ENCODE assay signal across 23 cellular contexts in genomic region chr1:226781937-226782609, GRCh38.
"Had no signal": no experiment of that assay in that cellular context is flagged by ENCODE, and none has a peak within 500 bp of the region (broad histone marks: within the 10 kb centered on the region; RNA-seq: fewer than 3 reads in every experiment).

No MANE protein-coding gene starts in this region.

- H3K4me3 ChIP-seq: left lung, lower lobe of right lung, ovary, thoracic aorta, vagina had no signal

- DNase-seq: activated CD4-positive, alpha-beta T cell treated with anti-CD3 and anti-CD28 coated beads for 48 hours; activated CD4-positive, alpha-beta T cell treated with anti-CD3 and anti-CD28 coated beads, Interleukin-2, amount 50 U/mL, for 48 hours; activated CD8-positive, alpha-beta memory T cell treated with anti-CD3 and anti-CD28 coated beads for 24 hours; activated effector memory CD4-positive, alpha-beta T cell treated with anti-CD3 and anti-CD28 coated beads, Interleukin-2, amount 50 U/mL, for 16 hours; activated naive CD4-positive, alpha-beta T cell treated with anti-CD3 and anti-CD28 coated beads, Interleukin-2, amount 10 ng/mL, durations not matched to agents 7 days and 5 days; activated T-cell treated with anti-CD3 and anti-CD28 coated beads, Interleukin-2, amount 50 U/mL, for 1 hour; amniotic stem cell; brain microvascular endothelial cell; endodermal cell; glutamatergic neuron; left lung; lower lobe of right lung; mesenchymal stem cell; ovary; retina; stimulated activated CD4-positive, alpha-beta T cell treated with anti-CD3 and anti-CD28 coated beads, Interleukin-15, amount 100 ng/mL, for 24 hours; stimulated activated CD4-positive, alpha-beta T cell treated with anti-CD3 and anti-CD28 coated beads, Interleukin-2, amount 100 ng/mL, for 24 hours; stimulated activated naive B cell treated with anti-CD40 and anti-IgM and Interleukin-4, amounts not matched to agents 10 μg/mL and 1 μg/mL and 100 μg/mL, for 72 hours; T1000; WERI-Rb-1 had no signal

- H3K36me3 ChIP-seq: brain microvascular endothelial cell, left lung, lower lobe of right lung, neutrophil, ovary, thoracic aorta, vagina, WERI-Rb-1 had no signal

- H3K27ac ChIP-seq: brain microvascular endothelial cell, left lung, lower lobe of right lung, neutrophil, ovary, thoracic aorta, vagina, WERI-Rb-1 had no signal

- H3K27me3 ChIP-seq: brain microvascular endothelial cell, left lung, neutrophil, ovary, vagina had no signal

- H3K9me3 ChIP-seq: left lung, lower lobe of right lung, neutrophil, ovary, thoracic aorta, vagina had no signal

- H3K4me1 ChIP-seq: lower lobe of right lung had no signal
